In genomic region chr3:194808709-194809108, GRCh38 we compare ENCODE assay signal across 14 cellular contexts.
DNase-seq lines count a peak whose midpoint lies in the region; ATAC-seq lines count a peak whose summit lies in the region.
"Had no signal": no experiment of that assay in that cellular context is flagged by ENCODE, and none has a peak within 500 bp of the region (broad histone marks: within the 10 kb centered on the region; RNA-seq: fewer than 3 reads in every experiment).

No MANE protein-coding gene starts in this region.

- DNase-seq in NCI-H2171 treated with DMSO at 0.1 percent for 48 hours (lab: John Stamatoyannopoulos, UW) = peak; percentile 17
- DNase-seq in NCI-H2171 (lab: John Stamatoyannopoulos, UW) = no peak
- peak; percentile 47 for DNase-seq in RPMI8226
- DNase-seq in renal cortical epithelial cell (ENCODE audit: low read depth) = peak; percentile 57
- DNase-seq in DMS 273 treated with DMSO at 0.1 percent for 48 hours (lab: John Stamatoyannopoulos, UW) = no peak
- DNase-seq in SW 1271 (lab: John Stamatoyannopoulos, UW) = no peak
- DNase-seq: activated CD4-positive, alpha-beta T cell treated with anti-CD3 and anti-CD28 coated beads, Interleukin-2, amount 50 U/mL, for 4 hours; activated naive CD8-positive, alpha-beta T cell treated with anti-CD3 and anti-CD28 coated beads, Interleukin-2, amount 10 ng/mL, durations not matched to agents 7 days and 5 days; activated T-cell treated with anti-CD3 and anti-CD28 coated beads, Interleukin-2, amount 50 U/mL, for 72 hours; CD4-positive, alpha-beta T cell; left cardiac atrium had no signal

- peak; percentile 91 for ATAC-seq in esophagus mucosa
- ATAC-seq in GM19035 (IDR thresholded peaks at IDR 0.05; ENCODE audit: unreplicated experiment) = no peak
- ATAC-seq: activated T-cell treated with anti-CD3 and anti-CD28 coated beads, Interleukin-2, amount 50 U/mL, for 72 hours; K562; left cardiac atrium had no signal

Comparison
In these comparisons a context has a peak if more than half of its experiments do, and no peak if none do; other contexts are left out.
1. DNase-seq: peak in NCI-H2171 treated with DMSO at 0.1 percent for 48 hours (single experiment), RPMI8226 (single experiment) and renal cortical epithelial cell (single experiment); none in NCI-H2171 (single experiment), DMS 273 treated with DMSO at 0.1 percent for 48 hours (single experiment) and SW 1271 (0 of 2).